Comparison of ENCODE assay signal across 8 cellular contexts in genomic region chrX:37847733-37848197, GRCh38. TPM values are rescaled to one million over a fixed set of nuclear protein-coding genes. Genes with fewer than 3 reads are reported as not detected.
A peak's percentile ranks its signal among the peaks of the same experiment; 100 is the strongest.
DNase-seq lines count a peak whose midpoint lies in the region; ATAC-seq and TF ChIP-seq lines count a peak whose summit lies in the region.

No MANE protein-coding gene starts in this region.

- H3K9me3 ChIP-seq in WERI-Rb-1 (ENCODE audit: severe bottlenecking) (no peaks in the 10 kb centered on the region), iPS-18a (ENCODE audit: control insufficient read depth, low read depth, low read length) (peaks cover 7% of the 10 kb centered on the region)

- peak overlapping the region; percentile 75 for H3K27ac ChIP-seq in WERI-Rb-1
- H3K27ac ChIP-seq in iPS-18a (ENCODE audit: low read length) = no peak overlapping the region
- peak overlapping the region; percentile 42 for H3K27ac ChIP-seq in substantia nigra (ENCODE audit: low read depth, low read length, poor library complexity, severe bottlenecking)

- POLR2A ChIA-PET in activated CD4-positive, alpha-beta T cell treated with anti-CD3 and anti-CD28 coated beads for 36 hours (lab: Charles Lee) = no interaction called here

- H3K4me1 ChIP-seq in iPS-18a (ENCODE audit: control insufficient read depth, low read depth, low read length) = no peaks in the 10 kb centered on the region

- H3K4me3 ChIP-seq in WERI-Rb-1 (ENCODE audit: low read depth, low read length) (peak overlapping the region; percentile 49), iPS-18a (ENCODE audit: low read length) (peak overlapping the region; percentile 60)

- TF ChIP-seq CTCF in WERI-Rb-1 (IDR thresholded peaks at IDR 0.05; ENCODE audit: low read depth, low read length) = no peak

- no peak overlapping the region for H3K9ac ChIP-seq in iPS-18a (ENCODE audit: low read length)

- H3K4me1 Mint-ChIP-seq in activated CD4-positive, alpha-beta T cell treated with anti-CD3 and anti-CD28 coated beads for 36 hours = peaks cover 27% of the 10 kb centered on the region

- H3K36me3 Mint-ChIP-seq in activated CD4-positive, alpha-beta T cell treated with anti-CD3 and anti-CD28 coated beads for 36 hours (ENCODE audit: low read depth) = peaks cover 3% of the 10 kb centered on the region

- in situ Hi-C loops in G401 (cut with HindIII; ENCODE audit: low sequenced_read_pairs) = no loop called here

- H3K9me3 Mint-ChIP-seq in activated CD4-positive, alpha-beta T cell treated with anti-CD3 and anti-CD28 coated beads for 36 hours (ENCODE audit: low read depth) = no peaks in the 10 kb centered on the region

- H3K27me3 ChIP-seq in WERI-Rb-1 (ENCODE audit: insufficient read depth, low read depth, severe bottlenecking) (peaks cover 5% of the 10 kb centered on the region), iPS-18a (ENCODE audit: control insufficient read depth, insufficient read depth, low read length) (no peaks in the 10 kb centered on the region)

- intact Hi-C loops in activated CD4-positive, alpha-beta T cell treated with anti-CD3 and anti-CD28 coated beads for 36 hours (cut with DNase I, micrococcal nuclease) = loop anchor here in 1 of 2 experiments (2.0 to 10.0 kb wide), 3 partner anchors 93 to 477 kb away; partner anchors contain the start of gene RPGR

- H3K4me3 Mint-ChIP-seq in activated CD4-positive, alpha-beta T cell treated with anti-CD3 and anti-CD28 coated beads for 36 hours = peak overlapping the region; percentile 69

- CTCF ChIA-PET in activated CD4-positive, alpha-beta T cell treated with anti-CD3 and anti-CD28 coated beads for 36 hours (lab: Charles Lee) = interaction anchor here (0.7 to 1.8 kb wide), 2 partner anchors 102 to 950 kb away, joined by 3 to 5 read pairs; no protein-coding TSS in a partner anchor

- H3K36me3 ChIP-seq in WERI-Rb-1 (no peaks in the 10 kb centered on the region), iPS-18a (ENCODE audit: control insufficient read depth, low read depth, low read length) (no peaks in the 10 kb centered on the region)

- peak; percentile 27 for ATAC-seq in activated CD4-positive, alpha-beta T cell treated with anti-CD3 and anti-CD28 coated beads for 36 hours
- ATAC-seq in GM21529 (IDR thresholded peaks at IDR 0.05; ENCODE audit: unreplicated experiment) = no peak

- H3K27me3 Mint-ChIP-seq in activated CD4-positive, alpha-beta T cell treated with anti-CD3 and anti-CD28 coated beads for 36 hours = no peaks in the 10 kb centered on the region

- H3K27ac Mint-ChIP-seq in activated CD4-positive, alpha-beta T cell treated with anti-CD3 and anti-CD28 coated beads for 36 hours = peak overlapping the region; percentile 87

- DNase-seq in activated CD4-positive, alpha-beta T cell treated with anti-CD3 and anti-CD28 coated beads for 36 hours = no peak
- DNase-seq in activated CD4-positive, alpha-beta T cell treated with anti-CD3 and anti-CD28 coated beads, Interleukin-2, amount 50 U/mL, for 48 hours = no peak
- DNase-seq in WERI-Rb-1 (no peak), substantia nigra (lab: John Stamatoyannopoulos, UW) (no peak), HuH-7 (ENCODE audit: low spot score) (no peak), G401 (ENCODE audit: low spot score) (no peak)

RNA-seq across cellular contexts. Expression of gene DYNLT3, which starts 0.4 kb away (rescaled TPM):
- 10 to 100 TPM; 16.1 to 16.8 TPM for total RNA-seq in activated CD4-positive, alpha-beta T cell treated with anti-CD3 and anti-CD28 coated beads for 36 hours
- total RNA-seq in G401 (2014; rRNA removed; shearing (Covaris generic)) = not detected in 2 replicates

Comparison
In these comparisons a context has a peak if more than half of its experiments do, and no peak if none do; other contexts are left out.
1. RNA of gene DYNLT3, which starts 0.4 kb away (total RNA-seq): 16.1 to 16.8 TPM in activated CD4-positive, alpha-beta T cell treated with anti-CD3 and anti-CD28 coated beads for 36 hours; not detected in G401; every median in the first group is over 10 times any median in the second.